ENCODE assay signal across 21 cellular contexts in the genomic region with DNA sequence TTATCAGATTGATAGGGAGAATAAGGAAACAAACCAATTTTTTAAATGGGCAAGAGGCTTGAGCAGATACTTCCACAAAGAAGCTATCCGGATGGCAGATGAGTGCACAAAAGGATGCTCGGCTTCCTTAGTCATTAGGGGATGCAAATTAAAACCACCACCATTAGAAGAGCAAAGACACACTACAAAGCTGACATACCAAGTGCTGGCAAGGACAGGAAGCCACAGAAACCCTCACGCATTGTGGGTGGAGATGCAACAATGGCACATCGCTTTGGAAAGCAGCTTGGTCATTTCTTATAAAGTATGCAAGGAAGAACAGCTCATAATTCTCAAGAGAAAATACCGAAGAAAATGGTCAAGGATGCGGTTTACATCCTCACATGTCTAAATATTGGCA. TPM values are rescaled to one million over a fixed set of nuclear protein-coding genes. Genes with fewer than 3 reads are reported as not detected.
DNase-seq lines count a peak whose midpoint lies in the region; ATAC-seq and TF ChIP-seq lines count a peak whose summit lies in the region.
"Had no signal": no experiment of that assay in that cellular context is flagged by ENCODE, and none has a peak within 500 bp of the region (broad histone marks: within the 10 kb centered on the region; RNA-seq: fewer than 3 reads in every experiment).

No MANE protein-coding gene starts in this region.

- H3K9me3 ChIP-seq in DND-41 (ENCODE audit: insufficient read depth, low read length, severe bottlenecking), result no peaks in the 10 kb centered on the region
- H3K9me3 ChIP-seq: MG63, Peyer's patch had no signal

- H3K4me3 ChIP-seq in DND-41 (ENCODE audit: low read depth in 1 of 2, low read length in 2 of 2), result no peak overlapping the region
- H3K4me3 ChIP-seq: MG63, Peyer's patch had no signal

- no peaks in the 10 kb centered on the region for H3K36me3 Mint-ChIP-seq in activated naive CD4-positive, alpha-beta T cell treated with anti-CD3 and anti-CD28 coated beads for 36 hours (ENCODE audit: low read depth)
- peaks cover 7% of the 10 kb centered on the region for H3K36me3 Mint-ChIP-seq in T-helper 2 cell treated with Interferon-gamma antibody and Interleukin-4, amounts not matched to agents 5 μg/mL and 100 μg/mL, for 36 hours (ENCODE audit: low read depth)
- H3K36me3 Mint-ChIP-seq in natural killer cell, result no peaks in the 10 kb centered on the region
- H3K36me3 Mint-ChIP-seq: CD4-positive, alpha-beta memory T cell had no signal

- no peak overlapping the region for H3K27ac Mint-ChIP-seq in activated naive CD4-positive, alpha-beta T cell treated with anti-CD3 and anti-CD28 coated beads for 36 hours
- peak overlapping the region; percentile 5 for H3K27ac Mint-ChIP-seq in T-helper 2 cell treated with Interferon-gamma antibody and Interleukin-4, amounts not matched to agents 5 μg/mL and 100 μg/mL, for 36 hours
- H3K27ac Mint-ChIP-seq in natural killer cell, result peak overlapping the region; percentile 10 to 50

- TF ChIP-seq CTCF in DND-41 (IDR thresholded peaks at IDR 0.05; ENCODE audit: borderline replicate concordance, extremely low read depth, low read length, poor library complexity, severe bottlenecking) (no peak), natural killer cell (IDR thresholded peaks at IDR 0.05) (no peak)

- no peaks in the 10 kb centered on the region for H3K9me3 Mint-ChIP-seq in activated naive CD4-positive, alpha-beta T cell treated with anti-CD3 and anti-CD28 coated beads for 36 hours
- H3K9me3 Mint-ChIP-seq in T-helper 2 cell treated with Interferon-gamma antibody and Interleukin-4, amounts not matched to agents 5 μg/mL and 100 μg/mL, for 36 hours, result no peaks in the 10 kb centered on the region
- H3K9me3 Mint-ChIP-seq in natural killer cell, result no peaks in the 10 kb centered on the region
- H3K9me3 Mint-ChIP-seq: CD4-positive, alpha-beta memory T cell had no signal

- CTCF ChIA-PET in activated naive CD4-positive, alpha-beta T cell treated with anti-CD3 and anti-CD28 coated beads for 36 hours (lab: Charles Lee), result interaction anchor here (0.7 kb wide), 1 partner anchor 1164 kb away, joined by 3 read pairs; no protein-coding TSS in a partner anchor

- H4K20me1 ChIP-seq in DND-41 (ENCODE audit: insufficient read depth, low read length), result no peaks in the 10 kb centered on the region

- no peaks in the 10 kb centered on the region for H3K27me3 Mint-ChIP-seq in activated naive CD4-positive, alpha-beta T cell treated with anti-CD3 and anti-CD28 coated beads for 36 hours (ENCODE audit: low read depth)
- H3K27me3 Mint-ChIP-seq in T-helper 2 cell treated with Interferon-gamma antibody and Interleukin-4, amounts not matched to agents 5 μg/mL and 100 μg/mL, for 36 hours (ENCODE audit: low read depth), result peaks cover 18% of the 10 kb centered on the region
- no peaks in the 10 kb centered on the region for H3K27me3 Mint-ChIP-seq in natural killer cell (ENCODE audit: low read depth in 2 of 2)
- H3K27me3 Mint-ChIP-seq: CD4-positive, alpha-beta memory T cell had no signal

- no peak overlapping the region for H3K4me3 Mint-ChIP-seq in activated naive CD4-positive, alpha-beta T cell treated with anti-CD3 and anti-CD28 coated beads for 36 hours
- peak overlapping the region; percentile 9 for H3K4me3 Mint-ChIP-seq in T-helper 2 cell treated with Interferon-gamma antibody and Interleukin-4, amounts not matched to agents 5 μg/mL and 100 μg/mL, for 36 hours
- H3K4me3 Mint-ChIP-seq in natural killer cell, result peak overlapping the region; percentile 87

- no peaks in the 10 kb centered on the region for H3K4me1 ChIP-seq in DND-41 (ENCODE audit: insufficient read depth, low read length)
- H3K4me1 ChIP-seq: Peyer's patch had no signal

- H3K4me1 Mint-ChIP-seq in activated naive CD4-positive, alpha-beta T cell treated with anti-CD3 and anti-CD28 coated beads for 36 hours (ENCODE audit: low read depth), result no peaks in the 10 kb centered on the region
- peaks cover 37% of the 10 kb centered on the region for H3K4me1 Mint-ChIP-seq in T-helper 2 cell treated with Interferon-gamma antibody and Interleukin-4, amounts not matched to agents 5 μg/mL and 100 μg/mL, for 36 hours (ENCODE audit: low read depth)
- H3K4me1 Mint-ChIP-seq in natural killer cell, result peaks cover 50 to 55% of the 10 kb centered on the region in 2 donors

- H3K36me3 ChIP-seq in DND-41 (ENCODE audit: insufficient read depth, low read length), result no peaks in the 10 kb centered on the region
- H3K36me3 ChIP-seq: MG63, Peyer's patch had no signal

- peak; percentile 21 for DNase-seq in activated naive CD4-positive, alpha-beta T cell treated with Interleukin-2 at 50 U/mL for 16 hours
- no peak for DNase-seq in activated naive CD4-positive, alpha-beta T cell treated with anti-CD3 and anti-CD28 coated beads for 36 hours
- no peak for DNase-seq in DND-41
- no peak for DNase-seq in T-helper 2 cell treated with Interferon-gamma antibody and Interleukin-4, amounts not matched to agents 5 μg/mL and 100 μg/mL, for 36 hours (ENCODE audit: low spot score)
- peak; percentile 39 for DNase-seq in natural killer cell
- no peak for DNase-seq in ureter (ENCODE audit: low spot score)
- DNase-seq: CD4-positive, alpha-beta memory T cell; DMS79 treated with DMSO at 0.1 percent for 48 hours; GF-D8; GOT3; MG63; NCI-H1417; NCI-H1930; NCI-H2171 treated with DMSO at 0.1 percent for 48 hours; NCI-H510A; Peyer's patch; Right ventricle myocardium superior had no signal

- H3K79me2 ChIP-seq in DND-41 (ENCODE audit: insufficient read depth, low read length), result no peaks in the 10 kb centered on the region

- no peak overlapping the region for H3K4me2 ChIP-seq in DND-41 (ENCODE audit: insufficient read depth, low read length)
- H3K4me2 ChIP-seq: KMS-11 had no signal

- H3K9ac ChIP-seq in DND-41 (ENCODE audit: low read depth, low read length), result no peak overlapping the region
- H3K9ac ChIP-seq: KMS-11 had no signal

- H3K27me3 ChIP-seq in DND-41 (ENCODE audit: insufficient read depth, low read length, poor library complexity), result peaks cover 22% of the 10 kb centered on the region
- H3K27me3 ChIP-seq: MG63, Peyer's patch had no signal

- no peak overlapping the region for H3K27ac ChIP-seq in DND-41 (ENCODE audit: low read length)
- H3K27ac ChIP-seq: KMS-11, Peyer's patch had no signal

- intact Hi-C loops in activated naive CD4-positive, alpha-beta T cell treated with anti-CD3 and anti-CD28 coated beads for 36 hours (cut with micrococcal nuclease), result no loop called here
- intact Hi-C loops in natural killer cell (cut with micrococcal nuclease), result no loop called here

- ATAC-seq in DND-41 (ENCODE audit: insufficient read depth, low read depth), result peak; percentile 37; the same call in 1 of the 3 replicates
- ATAC-seq in natural killer cell, result peak; percentile 44 to 88 (median 68)
- no peak for ATAC-seq in GM19023 (IDR thresholded peaks at IDR 0.05; ENCODE audit: unreplicated experiment)
- no peak for ATAC-seq in HG02981 (IDR thresholded peaks at IDR 0.05; ENCODE audit: unreplicated experiment)
- ATAC-seq: HepG2 had no signal

- no peak overlapping the region for H2AFZ ChIP-seq in DND-41 (ENCODE audit: low read depth, low read length)

RNA-seq across cellular contexts. Expression of a gene that starts 19.8 kb away (rescaled TPM):
- under 1 TPM in 1 of 2 experiments, not detected in 1; 0.19 TPM for total RNA-seq in activated naive CD4-positive, alpha-beta T cell treated with anti-CD3 and anti-CD28 coated beads for 36 hours
- total RNA-seq in natural killer cell, result 1 to 10 TPM; 2.7 to 7.3 (median 3.7) TPM
- total RNA-seq in ureter, result 1.0 TPM

RNA-seq across cellular contexts. Expression of a gene that starts 58.5 kb away (rescaled TPM):
- total RNA-seq in activated naive CD4-positive, alpha-beta T cell treated with anti-CD3 and anti-CD28 coated beads for 36 hours, result 10 to 100 TPM; 68.9 to 69.7 TPM
- total RNA-seq in natural killer cell (10 to 100 TPM; 47.5 to 73.5 (median 70.0) TPM), ureter (603 TPM)

Comparison
In these comparisons a context has a peak if more than half of its experiments do, and no peak if none do; other contexts are left out.
1. DNase-seq: peak in activated naive CD4-positive, alpha-beta T cell treated with Interleukin-2 at 50 U/mL for 16 hours (single experiment) and natural killer cell (single experiment); none in activated naive CD4-positive, alpha-beta T cell treated with anti-CD3 and anti-CD28 coated beads for 36 hours (single experiment), DND-41 (single experiment), T-helper 2 cell treated with Interferon-gamma antibody and Interleukin-4, amounts not matched to agents 5 μg/mL and 100 μg/mL, for 36 hours (single experiment) and ureter (single experiment).
2. ATAC-seq: peak in DND-41 (single experiment) and natural killer cell (3 of 3); none in GM19023 (single experiment) and HG02981 (single experiment).